Comparison of ENCODE assay signal across 7 cellular contexts in the genomic region with DNA sequence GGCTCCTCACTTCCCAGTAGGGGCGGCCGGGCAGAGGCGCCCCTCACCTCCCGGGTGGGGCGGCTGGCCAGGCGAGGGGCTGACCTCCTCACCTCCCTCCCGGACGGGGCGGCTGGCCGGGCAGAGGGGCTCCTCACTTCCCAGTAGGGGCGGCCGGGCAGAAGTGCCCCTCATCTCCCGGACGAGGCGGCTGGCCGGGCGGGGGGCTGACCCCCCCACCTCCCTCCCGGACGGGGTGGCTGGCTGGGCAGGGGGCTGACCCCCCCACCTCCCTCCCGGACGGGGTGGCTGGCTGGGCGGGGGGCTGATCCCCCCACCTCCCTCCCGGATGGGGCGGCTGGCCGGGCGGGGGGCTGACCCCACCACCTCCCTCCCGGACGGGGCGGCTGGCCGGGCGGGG. TPM values are rescaled to one million over a fixed set of nuclear protein-coding genes. Genes with fewer than 3 reads are reported as not detected.
"Had no signal": no experiment of that assay in that cellular context is flagged by ENCODE, and none has a peak within 500 bp of the region (broad histone marks: within the 10 kb centered on the region; RNA-seq: fewer than 3 reads in every experiment).

No MANE protein-coding gene starts in this region.

RNA-seq across cellular contexts. Expression of a gene that starts 14.9 kb away (rescaled TPM):
- total RNA-seq: GM23248, H1, H4, H7, H9, HFFc6 had no signal
- polyA plus RNA-seq: GM23248, H1 had no signal

RNA-seq across cellular contexts. Expression of a gene that starts 27.0 kb away (rescaled TPM):
- total RNA-seq: GM23248, GM23338, H1, H4, H7, H9, HFFc6 had no signal
- polyA plus RNA-seq: GM23248, GM23338, H1 had no signal

RNA-seq across cellular contexts. Expression of a gene that starts 40.0 kb away (rescaled TPM):
- total RNA-seq: GM23248, GM23338, H1, H4, H7, H9, HFFc6 had no signal
- polyA plus RNA-seq: GM23248, GM23338, H1 had no signal
